Comparison of ENCODE assay signal across 8 cellular contexts in the genomic region with DNA sequence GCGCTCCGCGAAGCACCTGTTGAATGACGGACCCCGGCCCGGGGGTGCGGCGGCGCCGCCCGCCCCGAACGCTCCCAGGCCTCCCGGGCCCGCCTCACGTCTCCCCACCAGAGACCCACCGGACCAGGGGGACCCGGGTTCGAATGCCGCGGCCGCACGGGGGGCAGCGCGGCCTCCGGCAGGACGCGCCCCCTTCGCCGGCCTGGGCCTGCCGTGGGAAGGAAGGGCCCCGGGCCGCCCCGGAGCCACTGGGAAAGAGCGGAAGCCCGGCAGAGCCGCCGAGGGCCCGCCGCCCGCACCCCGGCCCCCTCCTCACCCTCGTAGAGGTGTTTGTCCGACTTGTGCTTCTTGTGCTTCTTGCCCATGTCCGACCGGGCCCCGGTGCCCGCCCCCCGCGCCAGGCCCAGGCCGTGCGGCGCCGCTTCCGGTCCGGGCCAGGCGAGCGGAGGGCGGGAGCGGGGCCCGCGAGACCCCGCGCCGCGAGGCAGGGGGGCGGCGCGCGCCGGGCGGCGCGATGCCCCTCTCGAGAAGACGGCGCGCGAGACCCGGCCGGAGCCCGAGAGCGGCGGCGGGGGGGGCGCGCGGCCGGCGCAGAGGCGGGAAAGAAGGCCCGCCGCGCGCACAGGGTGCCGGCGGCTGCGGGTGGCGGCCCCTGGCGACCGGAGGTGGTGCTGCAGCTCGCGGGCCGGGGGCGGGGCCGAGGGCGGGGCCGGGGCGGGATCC. TPM values are rescaled to one million over a fixed set of nuclear protein-coding genes. Genes with fewer than 3 reads are reported as not detected.
DNase-seq lines count a peak whose midpoint lies in the region; ATAC-seq and TF ChIP-seq lines count a peak whose summit lies in the region.

A gene (minus strand): TSS at position 579 of the 723 bp plus-strand sequence. CDS start 214 bp downstream, at position 365.

- peaks cover 8% of the 10 kb centered on the region for H3K4me1 ChIP-seq in mucosa of stomach (ENCODE audit: control insufficient read depth, insufficient read depth, low read length)

- POLR2A ChIA-PET in AG04449 (lab: Yijun Ruan, JAX): no interaction called here

- H3K9me3 ChIP-seq in mucosa of stomach (ENCODE audit: control insufficient read depth, low read length): no peaks in the 10 kb centered on the region

- H3K27me3 ChIP-seq in mucosa of stomach (ENCODE audit: control insufficient read depth, insufficient read depth, low read length): no peaks in the 10 kb centered on the region

- peak; percentile 54 for TF ChIP-seq CTCF in AG04449 (IDR thresholded peaks at IDR 0.05; ENCODE audit: insufficient read depth, low read length, missing control alignments)
- no peak for TF ChIP-seq CTCF in epithelial cell of proximal tubule (conservative IDR thresholded peaks at IDR 0.05; ENCODE audit: low read depth, low read length)

- CTCF ChIA-PET in AG04449 (lab: Yijun Ruan, JAX): interaction anchor here (1.2 to 6.5 kb wide), 8 partner anchors 9 to 344 kb away, joined by 4 to 86 read pairs (median 8); a partner anchor contains a TSS

- DNase-seq in AG04449 (ENCODE audit: low read depth, low spot score) (no peak), NOMO-1 (lab: John Stamatoyannopoulos, UW; ENCODE audit: unreplicated experiment in 2 of 2) (peak; percentile 44 to 52), epithelial cell of proximal tubule (ENCODE audit: low read depth) (no peak)
- peak; percentile 18 for DNase-seq in activated CD8-positive, alpha-beta memory T cell treated with anti-CD3 and anti-CD28 coated beads, Interleukin-2, amount 50 U/mL, for 24 hours (ENCODE audit: extremely low read depth)
- DNase-seq in stimulated activated CD8-positive, alpha-beta memory T cell treated with anti-CD3 and anti-CD28 coated beads, Interleukin-4, amount 100 ng/mL, for 48 hours: peak; percentile 76

- H3K36me3 ChIP-seq in mucosa of stomach (ENCODE audit: control insufficient read depth, insufficient read depth, low read length): peaks cover 4% of the 10 kb centered on the region

- peak; percentile 81 for ATAC-seq in GM18511 (IDR thresholded peaks at IDR 0.05; ENCODE audit: unreplicated experiment)
- ATAC-seq in HG03039 (IDR thresholded peaks at IDR 0.05; ENCODE audit: unreplicated experiment): peak; percentile 64

- H3K4me3 ChIP-seq in AG04449 (ENCODE audit: low read depth, low read length) (peak within 1 kb of the TSS; percentile 62), epithelial cell of proximal tubule (ENCODE audit: low read depth, low read length) (peak within 1 kb of the TSS; percentile 81), mucosa of stomach (ENCODE audit: low read length) (peak within 1 kb of the TSS; percentile 69)

- H3K9ac ChIP-seq in mucosa of stomach (ENCODE audit: low read length): peak within 1 kb of the TSS; percentile 85

RNA-seq across cellular contexts. Expression of the gene that starts here (rescaled TPM):
- 54.3 and 61.1 TPM in 2 replicates for total RNA-seq in epithelial cell of proximal tubule

Comparison
In these comparisons a context has a peak if more than half of its experiments do, and no peak if none do; other contexts are left out.
1. DNase-seq: peak in NOMO-1 (2 of 2), activated CD8-positive, alpha-beta memory T cell treated with anti-CD3 and anti-CD28 coated beads, Interleukin-2, amount 50 U/mL, for 24 hours (single experiment) and stimulated activated CD8-positive, alpha-beta memory T cell treated with anti-CD3 and anti-CD28 coated beads, Interleukin-4, amount 100 ng/mL, for 48 hours (single experiment); none in AG04449 (single experiment) and epithelial cell of proximal tubule (single experiment).
2. Peak in every context shown above with its lines, with median percentiles within 50 percentile points of each other: H3K4me3 ChIP-seq.